ENCODE assay signal across 8 cellular contexts in genomic region chr16:58501242-58502131, GRCh38. TPM values are rescaled to one million over a fixed set of nuclear protein-coding genes. Genes with fewer than 3 reads are reported as not detected.
A peak's percentile ranks its signal among the peaks of the same experiment; 100 is the strongest.
DNase-seq lines count a peak whose midpoint lies in the region; ATAC-seq and TF ChIP-seq lines count a peak whose summit lies in the region.

No MANE protein-coding gene starts in this region.

- H3K4me1 Mint-ChIP-seq in natural killer cell treated with Interleukin-12 subunit alpha and Interleukin-12 subunit beta and Interleukin-15 and Interleukin-18, amount 100 ng/mL, for 72 hours (ENCODE audit: low read depth in 2 of 2): peaks cover 0 to 13% of the 10 kb centered on the region in 2 donors
- peaks cover 4% of the 10 kb centered on the region for H3K4me1 Mint-ChIP-seq in type B pancreatic cell (ENCODE audit: unreplicated experiment)

- ATAC-seq in natural killer cell treated with Interleukin-12 subunit alpha and Interleukin-12 subunit beta and Interleukin-15 and Interleukin-18, amount 100 ng/mL, for 72 hours: peak in 1 of 2 donors; percentile 43

- peaks cover 0 to 52% (median 6%) of the 10 kb centered on the region in 4 donors for H3K27me3 ChIP-seq in esophagus muscularis mucosa

- WGBS in esophagus muscularis mucosa: 28% methylated on average over 14 of the region's 42 CpGs

- peaks cover 13 to 23% (median 20%) of the 10 kb centered on the region in 4 donors for H3K4me1 ChIP-seq in esophagus muscularis mucosa

- DNase-seq in activated CD8-positive, alpha-beta memory T cell treated with anti-CD3 and anti-CD28 coated beads for 24 hours: peak; percentile 74
- DNase-seq in esophagus muscularis mucosa (ENCODE audit: extremely low spot score) (no peak), type B pancreatic cell (ENCODE audit: extremely low spot score, unreplicated experiment) (no peak), GM19238 (ENCODE audit: insufficient read length, low spot score) (no peak), NCI-H1694 treated with DMSO at 0.1 percent for 48 hours (lab: John Stamatoyannopoulos, UW) (no peak)
- no peak for DNase-seq in natural killer cell treated with Interleukin-12 subunit alpha and Interleukin-12 subunit beta and Interleukin-15 and Interleukin-18, amount 100 ng/mL, for 72 hours (ENCODE audit: low spot score)

- TF ChIP-seq POLR2A in esophagus muscularis mucosa (IDR thresholded peaks at IDR 0.05; ENCODE audit: low read depth): no peak

- H3K27ac ChIP-seq in 22Rv1 (0 out of 2 replicates have a peak overlapping the region, but pooled peaks have one; percentile 35), esophagus muscularis mucosa (replicated peaks in 1 of 4) (no peak overlapping the region)

- intact Hi-C loops in esophagus muscularis mucosa (cut with DNase I): no loop called here

- H3K36me3 Mint-ChIP-seq in natural killer cell treated with Interleukin-12 subunit alpha and Interleukin-12 subunit beta and Interleukin-15 and Interleukin-18, amount 100 ng/mL, for 72 hours: no peaks in the 10 kb centered on the region
- no peaks in the 10 kb centered on the region for H3K36me3 Mint-ChIP-seq in type B pancreatic cell

- H3K4me3 ChIP-seq in esophagus muscularis mucosa: peak overlapping the region; percentile 41 to 54 (median 44)

- no peak for TF ChIP-seq EP300 in Ishikawa (IDR thresholded peaks at IDR 0.05; ENCODE audit: borderline replicate concordance)
- no peak for TF ChIP-seq EP300 in esophagus muscularis mucosa (IDR thresholded peaks at IDR 0.05)

- H3K9me3 ChIP-seq in esophagus muscularis mucosa: no peaks in the 10 kb centered on the region

- H3K27ac Mint-ChIP-seq in natural killer cell treated with Interleukin-12 subunit alpha and Interleukin-12 subunit beta and Interleukin-15 and Interleukin-18, amount 100 ng/mL, for 72 hours: no peak overlapping the region
- H3K27ac Mint-ChIP-seq in type B pancreatic cell: peak overlapping the region; percentile 89

- H3K36me3 ChIP-seq in esophagus muscularis mucosa: peaks cover 0 to 42% (median under 1%) of the 10 kb centered on the region in 4 donors

- no peak for TF ChIP-seq CTCF in 22Rv1 (IDR thresholded peaks at IDR 0.05)
- TF ChIP-seq CTCF in esophagus muscularis mucosa (IDR thresholded peaks at IDR 0.05): no peak
- TF ChIP-seq CTCF in type B pancreatic cell (conservative IDR thresholded peaks at IDR 0.05): no peak

- peaks cover 0 to 4% of the 10 kb centered on the region in 2 donors for H3K27me3 Mint-ChIP-seq in natural killer cell treated with Interleukin-12 subunit alpha and Interleukin-12 subunit beta and Interleukin-15 and Interleukin-18, amount 100 ng/mL, for 72 hours
- H3K27me3 Mint-ChIP-seq in type B pancreatic cell: no peaks in the 10 kb centered on the region

- peak overlapping the region; percentile 36 for H3K4me3 Mint-ChIP-seq in natural killer cell treated with Interleukin-12 subunit alpha and Interleukin-12 subunit beta and Interleukin-15 and Interleukin-18, amount 100 ng/mL, for 72 hours
- peak overlapping the region; percentile 92 for H3K4me3 Mint-ChIP-seq in type B pancreatic cell

- no peak for TF ChIP-seq RAD21 in Ishikawa (IDR thresholded peaks at IDR 0.05; ENCODE audit: low read depth)

- H3K9me3 Mint-ChIP-seq in natural killer cell treated with Interleukin-12 subunit alpha and Interleukin-12 subunit beta and Interleukin-15 and Interleukin-18, amount 100 ng/mL, for 72 hours: no peaks in the 10 kb centered on the region
- H3K9me3 Mint-ChIP-seq in type B pancreatic cell: no peaks in the 10 kb centered on the region

TF ChIP-seq in Ishikawa, 13 proteins besides CTCF, POLR2A, EP300 and RAD21:
- TF ChIP-seq CREB1 (IDR thresholded peaks at IDR 0.05; ENCODE audit: low read depth) (peak; percentile 59; the same call in 1 of the 2 replicates), MAX (IDR thresholded peaks at IDR 0.05) (0 out of 2 replicates have a peak, but pooled peaks have one; percentile 21), EGR1 (IDR thresholded peaks at IDR 0.05) (no peak), TCF12 (IDR thresholded peaks at IDR 0.05; ENCODE audit: low read depth) (0 out of 2 replicates have a peak, but pooled peaks have one; percentile 14), CEBPB (IDR thresholded peaks at IDR 0.05) (no peak), ZBTB7A (IDR thresholded peaks at IDR 0.05; ENCODE audit: low read depth) (peak; percentile 70)
TF ChIP-seq in Ishikawa: peak in this region for 4.

RNA-seq across cellular contexts. Expression of gene NDRG4, which starts 1.5 kb away (rescaled TPM):
- total RNA-seq in esophagus muscularis mucosa: 10 to 100 TPM; 11.1 to 14.8 (median 12.3) TPM
- total RNA-seq in natural killer cell treated with Interleukin-12 subunit alpha and Interleukin-12 subunit beta and Interleukin-15 and Interleukin-18, amount 100 ng/mL, for 72 hours: under 1 TPM; 0.14 to 0.47 TPM
- total RNA-seq in type B pancreatic cell (ENCODE audit: low replicate concordance): 23.7 and 42.9 TPM in 2 replicates

RNA-seq across cellular contexts. Expression of gene SETD6, which starts 13.8 kb away (rescaled TPM):
- total RNA-seq in esophagus muscularis mucosa (10 to 100 TPM; 18.2 to 27.5 (median 22.0) TPM), type B pancreatic cell (ENCODE audit: low replicate concordance) (32.6 and 36.5 TPM in 2 replicates)
- 10 to 100 TPM; 16.4 to 29.1 TPM for total RNA-seq in natural killer cell treated with Interleukin-12 subunit alpha and Interleukin-12 subunit beta and Interleukin-15 and Interleukin-18, amount 100 ng/mL, for 72 hours

Comparison
In these comparisons a context has a peak if more than half of its experiments do, and no peak if none do; other contexts are left out.
1. RNA of gene NDRG4, which starts 1.5 kb away (total RNA-seq): 23.7 to 42.9 TPM in type B pancreatic cell and 11.1 to 14.8 TPM in esophagus muscularis mucosa; 0.14 to 0.47 TPM in natural killer cell treated with Interleukin-12 subunit alpha and Interleukin-12 subunit beta and Interleukin-15 and Interleukin-18, amount 100 ng/mL, for 72 hours; every median in the first group is over 4 times any median in the second.